Comparison of ENCODE assay signal across 8 cellular contexts in the genomic region with DNA sequence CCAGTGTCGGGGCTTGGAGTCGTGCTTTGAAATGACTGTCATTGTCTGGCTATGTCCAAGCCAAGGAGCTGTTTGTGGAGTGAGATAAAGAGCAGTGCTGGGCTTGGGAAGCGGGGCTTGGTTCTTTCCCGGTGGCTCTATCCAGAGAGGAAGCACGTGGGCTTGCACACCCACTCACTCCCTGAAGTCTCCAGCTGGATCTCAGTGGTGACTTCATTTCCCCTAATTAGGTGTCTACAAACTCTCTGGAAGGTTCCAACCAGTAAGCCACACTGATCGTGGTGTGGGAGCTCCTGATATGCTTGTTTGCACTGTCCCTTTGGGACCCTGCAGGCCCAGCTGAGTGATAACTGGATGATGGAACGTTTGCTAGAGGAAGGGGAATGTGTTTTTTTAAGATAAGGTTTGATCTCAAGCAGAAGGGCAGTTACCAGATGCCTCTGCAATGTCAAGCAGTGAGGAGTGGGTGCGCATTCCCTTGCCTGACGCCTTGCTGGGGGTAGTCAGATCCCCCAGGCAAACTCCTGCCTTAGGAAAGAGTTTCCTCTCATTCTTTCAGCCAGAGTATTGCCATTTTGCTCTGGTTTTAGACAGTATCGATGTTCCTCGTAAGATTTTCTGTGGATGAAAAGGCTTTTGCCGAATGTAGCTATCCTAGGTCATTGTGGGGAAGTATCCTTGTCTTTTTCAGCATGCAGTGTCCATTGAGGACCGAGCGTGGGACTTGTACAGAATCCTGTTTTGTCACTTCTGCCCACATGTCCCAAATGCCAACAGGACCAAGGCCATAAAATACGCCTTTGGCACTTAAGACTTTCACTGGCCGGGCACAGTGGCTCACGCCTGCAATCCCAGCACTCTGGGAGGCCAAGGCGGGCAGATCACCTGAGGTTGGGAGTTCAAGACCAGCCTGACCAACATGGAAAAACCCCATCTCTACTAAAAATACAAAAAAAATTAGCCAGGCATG.
A peak's percentile ranks its signal among the peaks of the same experiment; 100 is the strongest.
DNase-seq lines count a peak whose midpoint lies in the region; ATAC-seq and TF ChIP-seq lines count a peak whose summit lies in the region.

No MANE protein-coding gene starts in this region.

- TF ChIP-seq CTCF in fibroblast of the aortic adventitia (IDR thresholded peaks at IDR 0.05; ENCODE audit: insufficient read depth, low read length) (no peak), nephron progenitor cell (IDR thresholded peaks at IDR 0.05) (no peak)

- peak overlapping the region; percentile 87 to 98 (median 94) for H3K27ac Mint-ChIP-seq in CD4-positive, alpha-beta memory T cell
- H3K27ac Mint-ChIP-seq in T-cell (peak overlapping the region; percentile 98 to 99), nephron progenitor cell (no peak overlapping the region)

- POLR2A ChIA-PET in CD4-positive, alpha-beta memory T cell (lab: Charles Lee; ENCODE audit: partially characterized antibody), result interaction anchor here (0.7 to 17.9 kb wide), 5 partner anchors 11 to 114 kb away, joined by 3 to 251 read pairs (median 16); no protein-coding TSS in a partner anchor
- POLR2A ChIA-PET in T-cell (lab: Charles Lee), result no interaction called here

- H3K27me3 Mint-ChIP-seq in CD4-positive, alpha-beta memory T cell, result no peaks in the 10 kb centered on the region
- no peaks in the 10 kb centered on the region for H3K27me3 Mint-ChIP-seq in T-cell
- H3K27me3 Mint-ChIP-seq in nephron progenitor cell (ENCODE audit: low read depth, poor library complexity), result peaks cover 15% of the 10 kb centered on the region

- no peaks in the 10 kb centered on the region for H3K9me3 Mint-ChIP-seq in CD4-positive, alpha-beta memory T cell
- H3K9me3 Mint-ChIP-seq in T-cell (no peaks in the 10 kb centered on the region), nephron progenitor cell (no peaks in the 10 kb centered on the region)

- H3K27me3 ChIP-seq in CD4-positive, alpha-beta memory T cell (ENCODE audit: insufficient read depth, low read length), result no peaks in the 10 kb centered on the region

- CTCF ChIA-PET in CD4-positive, alpha-beta memory T cell (lab: Charles Lee; ENCODE audit: partially characterized antibody), result interaction anchor here (1.0 to 6.2 kb wide), 4 partner anchors 12 to 34 kb away, joined by 4 to 54 read pairs (median 18); no protein-coding TSS in a partner anchor
- CTCF ChIA-PET in T-cell (lab: Charles Lee), result no interaction called here

- no peaks in the 10 kb centered on the region for H3K36me3 ChIP-seq in CD4-positive, alpha-beta memory T cell (ENCODE audit: insufficient read depth, low read length)

- intact Hi-C loops in CD4-positive, alpha-beta memory T cell (cut with micrococcal nuclease), result no loop called here
- intact Hi-C loops in posterior vena cava (cut with DNase I), result no loop called here

- DNase-seq in CD4-positive, alpha-beta memory T cell, result no peak
- no peak for DNase-seq in T-cell
- peak; percentile 98 for DNase-seq in fibroblast of the aortic adventitia (ENCODE audit: low read depth)
- DNase-seq in posterior vena cava (ENCODE audit: low spot score), result peak; percentile 91
- DNase-seq in nephron progenitor cell, result no peak

- peaks cover 54% of the 10 kb centered on the region for H3K4me1 ChIP-seq in CD4-positive, alpha-beta memory T cell (ENCODE audit: insufficient read depth, low read length)

- H3K36me3 Mint-ChIP-seq in CD4-positive, alpha-beta memory T cell, result peaks cover 17 to 25% of the 10 kb centered on the region in 2 donors
- H3K36me3 Mint-ChIP-seq in T-cell (peaks cover 15% of the 10 kb centered on the region), nephron progenitor cell (ENCODE audit: low read depth) (no peaks in the 10 kb centered on the region)

- peak overlapping the region in 2 of 8 donors; percentile 26 to 47 for H3K4me3 Mint-ChIP-seq in CD4-positive, alpha-beta memory T cell
- H3K4me3 Mint-ChIP-seq in T-cell (no peak overlapping the region), nephron progenitor cell (no peak overlapping the region)

- peak overlapping the region; percentile 52 for H3K27ac ChIP-seq in CD4-positive, alpha-beta memory T cell (ENCODE audit: low read depth, low read length)

- ATAC-seq in T-cell (replicated peaks in 1 of 4) (no peak), GM18870 (IDR thresholded peaks at IDR 0.05; ENCODE audit: unreplicated experiment) (no peak), HG02759 (IDR thresholded peaks at IDR 0.05; ENCODE audit: unreplicated experiment) (no peak), GM19324 (IDR thresholded peaks at IDR 0.05; ENCODE audit: low FRiP score, unreplicated experiment) (no peak)

- H3K4me3 ChIP-seq in CD4-positive, alpha-beta memory T cell (ENCODE audit: low read length in 2 of 2), result no peak overlapping the region
- H3K4me3 ChIP-seq in fibroblast of the aortic adventitia (ENCODE audit: low read depth, low read length), result no peak overlapping the region

- no peaks in the 10 kb centered on the region for H3K9me3 ChIP-seq in CD4-positive, alpha-beta memory T cell (ENCODE audit: control insufficient read depth in 1 of 2, low read length in 2 of 2)

- H3K4me1 Mint-ChIP-seq in CD4-positive, alpha-beta memory T cell, result peaks cover 41 to 60% (median 51%) of the 10 kb centered on the region in 4 donors
- H3K4me1 Mint-ChIP-seq in T-cell, result peaks cover 43 to 60% (median 49%) of the 10 kb centered on the region in 3 donors
- H3K4me1 Mint-ChIP-seq in nephron progenitor cell, result peaks cover 16% of the 10 kb centered on the region

Comparison
In these comparisons a context has a peak if more than half of its experiments do, and no peak if none do; other contexts are left out.
1. DNase-seq: peak in fibroblast of the aortic adventitia (single experiment) and posterior vena cava (single experiment); none in CD4-positive, alpha-beta memory T cell (0 of 5), T-cell (0 of 34) and nephron progenitor cell (single experiment).